In genomic region chr20:32354592-32355416, GRCh38 we compare ENCODE assay signal across 7 cellular contexts. TPM values are rescaled to one million over a fixed set of nuclear protein-coding genes. Genes with fewer than 3 reads are reported as not detected.
DNase-seq lines count a peak whose midpoint lies in the region; ATAC-seq and TF ChIP-seq lines count a peak whose summit lies in the region.

No MANE protein-coding gene starts in this region.

- no peaks in the 10 kb centered on the region for H3K27me3 Mint-ChIP-seq in activated CD4-positive, alpha-beta memory T cell treated with anti-CD3 and anti-CD28 coated beads for 36 hours
- no peaks in the 10 kb centered on the region for H3K27me3 Mint-ChIP-seq in naive B cell
- H3K27me3 Mint-ChIP-seq in CD14-positive monocyte (ENCODE audit: low read depth in 3 of 3): peaks cover 0 to 6% (median 0%) of the 10 kb centered on the region in 3 donors

- H3K9me3 Mint-ChIP-seq in activated CD4-positive, alpha-beta memory T cell treated with anti-CD3 and anti-CD28 coated beads for 36 hours: no peaks in the 10 kb centered on the region
- H3K9me3 Mint-ChIP-seq in naive B cell (no peaks in the 10 kb centered on the region), CD14-positive monocyte (peaks cover 0 to 2% (median 0%) of the 10 kb centered on the region in 7 donors)

- H3K4me1 Mint-ChIP-seq in activated CD4-positive, alpha-beta memory T cell treated with anti-CD3 and anti-CD28 coated beads for 36 hours (ENCODE audit: low read depth): peaks cover 38% of the 10 kb centered on the region
- peaks cover 25 to 28% (median 27%) of the 10 kb centered on the region in 3 donors for H3K4me1 Mint-ChIP-seq in naive B cell
- H3K4me1 Mint-ChIP-seq in CD14-positive monocyte: peaks cover 24% of the 10 kb centered on the region

- H3K36me3 Mint-ChIP-seq in activated CD4-positive, alpha-beta memory T cell treated with anti-CD3 and anti-CD28 coated beads for 36 hours: peaks cover 15% of the 10 kb centered on the region
- H3K36me3 Mint-ChIP-seq in naive B cell (peaks cover 0 to 2% of the 10 kb centered on the region in 2 donors), CD14-positive monocyte (no peaks in the 10 kb centered on the region)

- DNase-seq in GM10266 (ENCODE audit: extremely low spot score) (peak; percentile 33), naive B cell (no peak), CD14-positive monocyte (ENCODE audit: low spot score) (no peak), NCI-H524 treated with DMSO at 0.1 percent for 48 hours (lab: John Stamatoyannopoulos, UW) (no peak), right cardiac atrium (no peak)
- DNase-seq in activated CD4-positive, alpha-beta memory T cell treated with anti-CD3 and anti-CD28 coated beads for 36 hours: peak; percentile 58

- no peaks in the 10 kb centered on the region for H3K27me3 ChIP-seq in right cardiac atrium (ENCODE audit: control insufficient read depth, insufficient read depth)

- no peak overlapping the region for H3K4me3 ChIP-seq in right cardiac atrium (ENCODE audit: low read length)

- TF ChIP-seq CTCF in GM10266 (IDR thresholded peaks at IDR 0.05; ENCODE audit: control insufficient read depth, insufficient read depth, low read depth, missing control alignments): no peak
- TF ChIP-seq CTCF in CD14-positive monocyte (IDR thresholded peaks at IDR 0.05): no peak

- POLR2A ChIA-PET in activated CD4-positive, alpha-beta memory T cell treated with anti-CD3 and anti-CD28 coated beads for 36 hours (lab: Charles Lee): interaction anchor here (1.0 to 6.1 kb wide), 5 partner anchors 13 to 150 kb away, joined by 3 to 62 read pairs (median 15); no protein-coding TSS in a partner anchor

- intact Hi-C loops in activated CD4-positive, alpha-beta memory T cell treated with anti-CD3 and anti-CD28 coated beads for 36 hours (cut with micrococcal nuclease): loop anchor here (1.0 to 5.0 kb wide), 10 partner anchors 11 to 612 kb away; no protein-coding TSS in a partner anchor
- intact Hi-C loops in CD14-positive monocyte (cut with micrococcal nuclease): loop anchor here in 1 of 2 donors (5.0 kb wide), 1 partner anchor 243 kb away; no protein-coding TSS in a partner anchor
- intact Hi-C loops in right cardiac atrium (cut with DNase I): no loop called here

- H3K9me3 ChIP-seq in right cardiac atrium (ENCODE audit: control insufficient read depth, low read length): no peaks in the 10 kb centered on the region

- ATAC-seq in HG02870 (IDR thresholded peaks at IDR 0.05; ENCODE audit: unreplicated experiment): peak; percentile 28
- no peak for ATAC-seq in naive B cell (ENCODE audit: low read depth in 2 of 2)
- no peak for ATAC-seq in right cardiac atrium

- peak overlapping the region; percentile 6 for H3K4me3 Mint-ChIP-seq in activated CD4-positive, alpha-beta memory T cell treated with anti-CD3 and anti-CD28 coated beads for 36 hours
- H3K4me3 Mint-ChIP-seq in naive B cell: peak overlapping the region in 1 of 8 donors; percentile 53
- H3K4me3 Mint-ChIP-seq in CD14-positive monocyte: no peak overlapping the region

- no peak overlapping the region for H3K27ac ChIP-seq in right cardiac atrium (ENCODE audit: low read length)

- 62% methylated on average over 2 of the region's 2 CpGs for WGBS in right cardiac atrium

- no peaks in the 10 kb centered on the region for H3K4me1 ChIP-seq in right cardiac atrium (ENCODE audit: control insufficient read depth, insufficient read depth, low read length)

- CTCF ChIA-PET in activated CD4-positive, alpha-beta memory T cell treated with anti-CD3 and anti-CD28 coated beads for 36 hours (lab: Charles Lee): interaction anchor here (1.5 kb wide), 1 partner anchor 22 kb away, joined by 5 read pairs; no protein-coding TSS in a partner anchor

- peak overlapping the region; percentile 91 for H3K27ac Mint-ChIP-seq in activated CD4-positive, alpha-beta memory T cell treated with anti-CD3 and anti-CD28 coated beads for 36 hours
- H3K27ac Mint-ChIP-seq in naive B cell (peak overlapping the region; percentile 40 to 97 (median 70)), CD14-positive monocyte (peak overlapping the region in 1 of 7 donors; percentile 62)

RNA-seq across cellular contexts. Expression of gene ASXL1, which starts 3.3 kb away (rescaled TPM):
- total RNA-seq in activated CD4-positive, alpha-beta memory T cell treated with anti-CD3 and anti-CD28 coated beads for 36 hours: 100 to 1,000 TPM; 141 to 147 TPM
- polyA plus RNA-seq in naive B cell (ENCODE audit: low read depth in 6 of 6) (10 to 100 TPM in 4 of 6 donors, 1 to 10 TPM in 2; 9.4 to 22.6 (median 13.0) TPM), CD14-positive monocyte (1 to 10 TPM; 1.8 to 2.8 TPM), right cardiac atrium (19.1 TPM)
- total RNA-seq in right cardiac atrium: 10 to 100 TPM; 34.1 to 51.3 (median 39.8) TPM

Comparison
In these comparisons a context has a peak if more than half of its experiments do, and no peak if none do; other contexts are left out.
1. DNase-seq: peak in GM10266 (single experiment) and activated CD4-positive, alpha-beta memory T cell treated with anti-CD3 and anti-CD28 coated beads for 36 hours (single experiment); none in naive B cell (single experiment), CD14-positive monocyte (single experiment), NCI-H524 treated with DMSO at 0.1 percent for 48 hours (single experiment) and right cardiac atrium (0 of 3).